Comparison of ENCODE assay signal across 10 cellular contexts in the genomic region with DNA sequence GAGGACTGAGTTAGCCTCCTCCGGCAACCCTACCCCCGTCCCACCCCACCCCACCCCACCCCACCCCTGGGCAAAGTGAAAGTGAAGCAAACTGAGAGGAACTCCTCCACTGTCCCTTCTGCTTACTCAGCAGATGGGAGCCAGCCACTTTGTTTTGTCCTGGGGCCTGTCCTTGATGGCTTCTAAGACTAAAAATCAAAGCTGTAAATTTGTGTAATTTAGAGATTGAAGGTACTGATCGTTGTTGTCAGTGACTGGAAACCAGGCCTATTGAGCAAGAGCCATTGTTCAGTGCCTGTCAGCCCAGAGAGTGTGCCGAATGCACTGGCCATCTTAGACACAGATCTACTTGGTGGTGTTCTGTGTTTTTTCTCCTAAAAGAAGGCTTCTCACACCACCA.
DNase-seq lines count a peak whose midpoint lies in the region; ATAC-seq and TF ChIP-seq lines count a peak whose summit lies in the region.
"Had no signal": no experiment of that assay in that cellular context is flagged by ENCODE, and none has a peak within 500 bp of the region (broad histone marks: within the 10 kb centered on the region; RNA-seq: fewer than 3 reads in every experiment).

No MANE protein-coding gene starts in this region.

- H3K4me1 Mint-ChIP-seq in natural killer cell = peaks cover 2 to 15% of the 10 kb centered on the region in 2 donors
- no peaks in the 10 kb centered on the region for H3K4me1 Mint-ChIP-seq in activated T-cell treated with anti-CD3 and anti-CD28 coated beads, Interleukin-2, amount 50 U/mL, for 4 hours (ENCODE audit: low read depth)

- no peaks in the 10 kb centered on the region for H3K9me3 Mint-ChIP-seq in natural killer cell
- no peaks in the 10 kb centered on the region for H3K9me3 Mint-ChIP-seq in activated T-cell treated with anti-CD3 and anti-CD28 coated beads, Interleukin-2, amount 50 U/mL, for 4 hours
- H3K9me3 Mint-ChIP-seq: stimulated activated effector memory CD8-positive, alpha-beta T cell treated with anti-CD3 and anti-CD28 coated beads, Interleukin-12 subunit alpha, Interleukin-12 subunit beta, amount 100 ng/mL, for 72 hours had no signal

- intact Hi-C loops in esophagus muscularis mucosa (cut with DNase I) (no loop called here), natural killer cell (cut with micrococcal nuclease) (no loop called here)

- H3K27ac Mint-ChIP-seq in natural killer cell = peak overlapping the region in 1 of 2 donors; percentile 49
- H3K27ac Mint-ChIP-seq: stimulated activated effector memory CD8-positive, alpha-beta T cell treated with anti-CD3 and anti-CD28 coated beads, Interleukin-12 subunit alpha, Interleukin-12 subunit beta, amount 100 ng/mL, for 72 hours had no signal

- TF ChIP-seq EP300 in esophagus muscularis mucosa (IDR thresholded peaks at IDR 0.05) = no peak

- WGBS in esophagus muscularis mucosa = 2% methylated on average over 4 of the region's 4 CpGs

- peaks cover 83 to 100% (median 100%) of the 10 kb centered on the region in 4 donors for H3K4me1 ChIP-seq in esophagus muscularis mucosa
- no peaks in the 10 kb centered on the region for H3K4me1 ChIP-seq in effector memory CD4-positive, alpha-beta T cell (ENCODE audit: control insufficient read depth, insufficient read depth, low read length, poor library complexity, severe bottlenecking)

- H3K4me3 ChIP-seq in AG10803 (ENCODE audit: low read length) = peak overlapping the region; percentile 47
- peak overlapping the region; percentile 23 to 46 (median 38) for H3K4me3 ChIP-seq in esophagus muscularis mucosa
- H3K4me3 ChIP-seq in effector memory CD4-positive, alpha-beta T cell (ENCODE audit: insufficient read depth, low read depth, low read length, poor library complexity, severe bottlenecking) = no peak overlapping the region

- no peak for TF ChIP-seq CTCF in AG10803 (conservative IDR thresholded peaks at IDR 0.05; ENCODE audit: low read length)
- no peak for TF ChIP-seq CTCF in esophagus muscularis mucosa (IDR thresholded peaks at IDR 0.05)
- TF ChIP-seq CTCF in natural killer cell (IDR thresholded peaks at IDR 0.05) = no peak

- DNase-seq in AG10803 (ENCODE audit: low read depth) (peak; percentile 46), NOMO-1 treated with DMSO at 0.1 percent for 48 hours (lab: John Stamatoyannopoulos, UW; ENCODE audit: unreplicated experiment) (peak; percentile 53), esophagus muscularis mucosa (ENCODE audit: extremely low spot score) (no peak), natural killer cell (no peak), DMS79 treated with DMSO at 0.1 percent for 48 hours (lab: John Stamatoyannopoulos, UW) (no peak)
- DNase-seq in activated T-cell treated with anti-CD3 and anti-CD28 coated beads, Interleukin-2, amount 50 U/mL, for 4 hours = no peak
- DNase-seq in effector memory CD4-positive, alpha-beta T cell = no peak
- DNase-seq: WERI-Rb-1 had no signal

- peaks cover 0 to 15% (median 3%) of the 10 kb centered on the region in 4 donors for H3K36me3 ChIP-seq in esophagus muscularis mucosa
- no peaks in the 10 kb centered on the region for H3K36me3 ChIP-seq in effector memory CD4-positive, alpha-beta T cell (ENCODE audit: control insufficient read depth, insufficient read depth, low read length)
- H3K36me3 ChIP-seq: WERI-Rb-1 had no signal

- H3K27ac ChIP-seq in esophagus muscularis mucosa (replicated peaks in 1 of 4) = peak overlapping the region; percentile 97 to 99 (median 99)
- H3K27ac ChIP-seq in effector memory CD4-positive, alpha-beta T cell (ENCODE audit: insufficient read depth, low read length, poor library complexity, severe bottlenecking) = no peak overlapping the region
- H3K27ac ChIP-seq: WERI-Rb-1 had no signal

- TF ChIP-seq POLR2A in esophagus muscularis mucosa (IDR thresholded peaks at IDR 0.05; ENCODE audit: low read depth) = no peak

- no peaks in the 10 kb centered on the region for H3K27me3 ChIP-seq in esophagus muscularis mucosa
- H3K27me3 ChIP-seq in effector memory CD4-positive, alpha-beta T cell (replicated peaks; ENCODE audit: control insufficient read depth, insufficient read depth, low read length, poor library complexity, severe bottlenecking) = no peaks in the 10 kb centered on the region

- ATAC-seq in natural killer cell (peak in 2 of 3 donors; percentile 49 to 52), GM19035 (IDR thresholded peaks at IDR 0.05; ENCODE audit: unreplicated experiment) (no peak)
- no peak for ATAC-seq in activated T-cell treated with anti-CD3 and anti-CD28 coated beads, Interleukin-2, amount 50 U/mL, for 4 hours
- ATAC-seq: stimulated activated effector memory CD8-positive, alpha-beta T cell treated with anti-CD3 and anti-CD28 coated beads, Interleukin-12 subunit alpha, Interleukin-12 subunit beta, amount 100 ng/mL, for 72 hours had no signal

- no peaks in the 10 kb centered on the region for H3K9me3 ChIP-seq in esophagus muscularis mucosa
- no peaks in the 10 kb centered on the region for H3K9me3 ChIP-seq in effector memory CD4-positive, alpha-beta T cell (ENCODE audit: control insufficient read depth, low read length)

- peaks cover 3 to 9% of the 10 kb centered on the region in 2 donors for H3K27me3 Mint-ChIP-seq in natural killer cell (ENCODE audit: low read depth in 2 of 2)
- peaks cover 10% of the 10 kb centered on the region for H3K27me3 Mint-ChIP-seq in activated T-cell treated with anti-CD3 and anti-CD28 coated beads, Interleukin-2, amount 50 U/mL, for 4 hours (ENCODE audit: low read depth)

- no peak overlapping the region for H3K4me3 Mint-ChIP-seq in natural killer cell
- no peak overlapping the region for H3K4me3 Mint-ChIP-seq in activated T-cell treated with anti-CD3 and anti-CD28 coated beads, Interleukin-2, amount 50 U/mL, for 4 hours
- H3K4me3 Mint-ChIP-seq: stimulated activated effector memory CD8-positive, alpha-beta T cell treated with anti-CD3 and anti-CD28 coated beads, Interleukin-12 subunit alpha, Interleukin-12 subunit beta, amount 100 ng/mL, for 72 hours had no signal

- H3K36me3 Mint-ChIP-seq in natural killer cell = no peaks in the 10 kb centered on the region
- H3K36me3 Mint-ChIP-seq in activated T-cell treated with anti-CD3 and anti-CD28 coated beads, Interleukin-2, amount 50 U/mL, for 4 hours (ENCODE audit: insufficient read depth) = no peaks in the 10 kb centered on the region
- H3K36me3 Mint-ChIP-seq: stimulated activated effector memory CD8-positive, alpha-beta T cell treated with anti-CD3 and anti-CD28 coated beads, Interleukin-12 subunit alpha, Interleukin-12 subunit beta, amount 100 ng/mL, for 72 hours had no signal

Comparison
In these comparisons a context has a peak if more than half of its experiments do, and no peak if none do; other contexts are left out.
1. DNase-seq: peak in AG10803 (single experiment) and NOMO-1 treated with DMSO at 0.1 percent for 48 hours (single experiment); none in esophagus muscularis mucosa (single experiment), natural killer cell (single experiment), DMS79 treated with DMSO at 0.1 percent for 48 hours (single experiment), activated T-cell treated with anti-CD3 and anti-CD28 coated beads, Interleukin-2, amount 50 U/mL, for 4 hours (single experiment) and effector memory CD4-positive, alpha-beta T cell (0 of 3).
2. ATAC-seq: peak in natural killer cell (2 of 3); none in activated T-cell treated with anti-CD3 and anti-CD28 coated beads, Interleukin-2, amount 50 U/mL, for 4 hours (0 of 2) and GM19035 (single experiment).